In genomic region chr2:57881998-57882884, GRCh38 we compare ENCODE assay signal across 11 cellular contexts.
A peak's percentile ranks its signal among the peaks of the same experiment; 100 is the strongest.
DNase-seq lines count a peak whose midpoint lies in the region; ATAC-seq and TF ChIP-seq lines count a peak whose summit lies in the region.
"Had no signal": no experiment of that assay in that cellular context is flagged by ENCODE, and none has a peak within 500 bp of the region (broad histone marks: within the 10 kb centered on the region; RNA-seq: fewer than 3 reads in every experiment).

No MANE protein-coding gene starts in this region.

- H3K36me3 Mint-ChIP-seq in progenitor cell of endocrine pancreas (ENCODE audit: insufficient read depth): no peaks in the 10 kb centered on the region

- H3K79me2 ChIP-seq in osteoblast (ENCODE audit: insufficient read depth, low read length): no peaks in the 10 kb centered on the region

- H3K27me3 ChIP-seq in dorsolateral prefrontal cortex (no peaks in the 10 kb centered on the region), osteoblast (ENCODE audit: insufficient read depth, low read length) (no peaks in the 10 kb centered on the region)
- H3K27me3 ChIP-seq: right lobe of liver had no signal

- H3K36me3 ChIP-seq in osteoblast (ENCODE audit: insufficient read depth, low read length): no peaks in the 10 kb centered on the region
- H3K36me3 ChIP-seq: right lobe of liver had no signal

- no peaks in the 10 kb centered on the region for H3K9me3 Mint-ChIP-seq in progenitor cell of endocrine pancreas (ENCODE audit: low read depth)

- H3K4me3 Mint-ChIP-seq in progenitor cell of endocrine pancreas (ENCODE audit: low read depth): no peak overlapping the region

- no peaks in the 10 kb centered on the region for H4K20me1 ChIP-seq in osteoblast (ENCODE audit: insufficient read depth, low read length)

- H3K4me1 Mint-ChIP-seq in progenitor cell of endocrine pancreas (ENCODE audit: low read depth): peaks cover 9% of the 10 kb centered on the region

- H3K27ac Mint-ChIP-seq in progenitor cell of endocrine pancreas: no peak overlapping the region

- TF ChIP-seq CTCF in dorsolateral prefrontal cortex (IDR thresholded peaks at IDR 0.05 in 54 of 56, conservative IDR thresholded peaks at IDR 0.05 in 2 of 56; ENCODE audit: low read depth in 1 of 56, partially characterized antibody in 56 of 56) (no peak), osteoblast (IDR thresholded peaks at IDR 0.05; ENCODE audit: extremely low read depth, low read depth, low read length) (no peak), progenitor cell of endocrine pancreas (IDR thresholded peaks at IDR 0.05; ENCODE audit: unreplicated experiment) (no peak)

- no peaks in the 10 kb centered on the region for H3K27me3 Mint-ChIP-seq in progenitor cell of endocrine pancreas

- intact Hi-C loops in dorsolateral prefrontal cortex (cut with DNase I): loop anchor here in 1 of 2 donors (10.0 kb wide), 1 partner anchor 363 kb away; the partner anchor contains the start of gene FANCL

- H3K9me3 ChIP-seq in osteoblast (ENCODE audit: low read depth, low read length): no peaks in the 10 kb centered on the region
- H3K9me3 ChIP-seq: right lobe of liver had no signal

- H2AFZ ChIP-seq in osteoblast (ENCODE audit: low read length): peak overlapping the region; percentile 86

- no peak for ATAC-seq in GM19397 (IDR thresholded peaks at IDR 0.05; ENCODE audit: unreplicated experiment)
- no peak for ATAC-seq in GM21825 (IDR thresholded peaks at IDR 0.05; ENCODE audit: unreplicated experiment)

- H3K4me3 ChIP-seq in dorsolateral prefrontal cortex: peak overlapping the region in 57 of 59 donors; percentile 14 to 70 (median 45)
- peak overlapping the region; percentile 55 for H3K4me3 ChIP-seq in osteoblast (ENCODE audit: insufficient read depth, low read length)
- H3K4me3 ChIP-seq: right lobe of liver, SK-N-MC had no signal

- H3K4me1 ChIP-seq in osteoblast (ENCODE audit: insufficient read depth, low read length): peaks cover 35% of the 10 kb centered on the region
- H3K4me1 ChIP-seq: right lobe of liver had no signal

- DNase-seq in GM03348 (ENCODE audit: low spot score) (peak; percentile 29), NCI-H146 (lab: John Stamatoyannopoulos, UW) (peak; percentile 3), dorsolateral prefrontal cortex (no peak), osteoblast (ENCODE audit: insufficient read length, low spot score, missing footprints) (peak; percentile 41), progenitor cell of endocrine pancreas (ENCODE audit: low spot score, unreplicated experiment) (no peak), iPS-NIHi11 (ENCODE audit: low spot score) (no peak)
- DNase-seq: NCI-H1105, right lobe of liver had no signal

- H3K4me2 ChIP-seq in osteoblast (ENCODE audit: insufficient read depth, low read length): peak overlapping the region; percentile 68

- H3K27ac ChIP-seq in dorsolateral prefrontal cortex: peak overlapping the region in 55 of 59 donors; percentile 7 to 86 (median 66)
- H3K27ac ChIP-seq in osteoblast (ENCODE audit: low read depth, low read length): peak overlapping the region; percentile 64
- H3K27ac ChIP-seq: right lobe of liver, SK-N-MC had no signal

Comparison
In these comparisons a context has a peak if more than half of its experiments do, and no peak if none do; other contexts are left out.
1. DNase-seq: peak in GM03348 (single experiment), NCI-H146 (single experiment) and osteoblast (single experiment); none in dorsolateral prefrontal cortex (0 of 10), progenitor cell of endocrine pancreas (single experiment) and iPS-NIHi11 (single experiment).